8 cellular contexts compared by ENCODE assay signal in the genomic region with DNA sequence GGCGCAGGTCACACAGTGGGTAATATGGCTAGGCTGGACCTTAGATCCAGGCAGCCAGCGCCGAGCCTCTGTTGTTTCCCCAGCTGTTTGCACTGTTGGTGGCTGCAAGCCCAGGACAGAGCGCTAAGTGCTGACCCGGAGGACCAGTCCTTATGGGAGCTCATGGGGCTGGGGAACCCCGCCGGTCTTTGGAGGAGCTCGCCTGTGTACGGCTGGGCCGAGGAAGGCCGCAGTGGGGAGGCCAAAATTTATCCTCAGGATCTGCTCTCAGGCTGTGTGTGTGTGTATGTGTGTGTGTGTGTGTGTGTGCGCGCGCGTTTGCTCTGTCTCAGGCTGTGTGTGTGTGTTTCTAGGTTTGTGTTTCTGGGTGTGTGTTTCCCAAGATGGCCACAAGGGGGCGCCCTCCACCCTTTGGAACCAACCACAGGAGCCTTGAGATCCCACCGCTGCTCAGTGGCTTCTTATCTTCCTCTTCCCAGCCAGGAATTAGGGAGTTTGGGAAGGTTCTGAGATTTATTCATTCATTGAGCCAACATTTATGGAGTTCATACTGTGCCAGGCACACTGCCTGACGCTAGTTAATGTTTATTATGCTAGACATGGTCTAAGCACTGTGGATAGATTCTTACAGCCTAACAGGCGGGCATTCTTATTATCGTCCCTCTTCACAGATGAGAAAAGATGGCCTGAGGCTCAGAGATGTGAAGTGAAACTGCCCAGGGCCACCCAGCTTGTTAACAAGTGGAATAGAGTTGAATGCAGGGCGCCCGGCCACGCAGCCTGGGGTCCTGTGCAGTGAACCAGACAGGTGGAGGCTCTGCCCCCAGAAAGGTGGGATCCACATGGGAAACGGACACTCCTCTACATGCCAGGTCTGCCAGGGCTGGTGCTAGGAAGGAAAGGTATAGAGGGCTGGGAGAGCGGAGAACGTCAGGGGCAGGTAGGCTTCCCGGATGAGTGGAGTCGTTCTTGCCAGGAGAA. TPM values are rescaled to one million over a fixed set of nuclear protein-coding genes. Genes with fewer than 3 reads are reported as not detected.
DNase-seq lines count a peak whose midpoint lies in the region; ATAC-seq, FAIRE-seq and TF ChIP-seq lines count a peak whose summit lies in the region.

No MANE protein-coding gene starts in this region.

- peaks cover 5% of the 10 kb centered on the region; the same call in 1 of the 2 replicates for H4K20me1 ChIP-seq in IMR-90 (ENCODE audit: insufficient read depth, low read length)

- H2BK20ac ChIP-seq in IMR-90 (ENCODE audit: low read depth, low read length), result no peak overlapping the region

- H3K27ac Mint-ChIP-seq in activated T-helper 2 cell treated with anti-CD3 and anti-CD28 coated beads, Interferon-gamma antibody, Interleukin-2, Interleukin-4, amounts not matched to agents 10 μg/mL and 5 μg/mL and 100 μg/mL, durations not matched to agents 14 hours and 24 hours and 36 hours, result no peak overlapping the region

- peak; percentile 72 for TF ChIP-seq CTCF in IMR-90 (conservative IDR thresholded peaks at IDR 0.05; ENCODE audit: low read depth, low read length)
- TF ChIP-seq CTCF in pancreas (IDR thresholded peaks at IDR 0.05), result peak; percentile 77 to 93 (median 88)
- TF ChIP-seq CTCF in uterus (IDR thresholded peaks at IDR 0.05), result peak; percentile 64 to 82 (median 73)

- POLR2A ChIA-PET in IMR-90 (lab: Charles Lee; ENCODE audit: unreplicated experiment), result interaction anchor here (0.6 kb wide), 1 partner anchor 119 kb away, joined by 6 read pairs; no protein-coding TSS in a partner anchor

- H2BK120ac ChIP-seq in IMR-90 (ENCODE audit: low read depth, low read length), result no peak overlapping the region

- ATAC-seq in IMR-90 (ENCODE audit: low read depth) (peak; percentile 97), pancreas (peak; percentile 87 to 96 (median 92)), HG02623 (IDR thresholded peaks at IDR 0.05; ENCODE audit: unreplicated experiment) (no peak)

- H2BK5ac ChIP-seq in IMR-90 (ENCODE audit: low read depth, low read length, poor library complexity, severe bottlenecking), result no peak overlapping the region

- H3K27ac ChIP-seq in IMR-90 (ENCODE audit: insufficient read depth, low read length) (no peak overlapping the region), pancreas (no peak overlapping the region), uterus (no peak overlapping the region)

- no peak overlapping the region for H3K4me3 ChIP-seq in IMR-90 (ENCODE audit: insufficient read depth, low read depth, low read length)
- no peak overlapping the region for H3K4me3 ChIP-seq in pancreas
- no peak overlapping the region for H3K4me3 ChIP-seq in uterus

- no peak overlapping the region for H4K5ac ChIP-seq in IMR-90 (ENCODE audit: low read depth, low read length)

- H3K27me3 Mint-ChIP-seq in activated T-helper 2 cell treated with anti-CD3 and anti-CD28 coated beads, Interferon-gamma antibody, Interleukin-2, Interleukin-4, amounts not matched to agents 10 μg/mL and 5 μg/mL and 100 μg/mL, durations not matched to agents 14 hours and 24 hours and 36 hours (ENCODE audit: low read depth), result peaks cover 5% of the 10 kb centered on the region

- H2AFZ ChIP-seq in IMR-90 (replicated peaks; ENCODE audit: low read length, poor library complexity), result no peak overlapping the region

- H3K4me1 Mint-ChIP-seq in activated T-helper 2 cell treated with anti-CD3 and anti-CD28 coated beads, Interferon-gamma antibody, Interleukin-2, Interleukin-4, amounts not matched to agents 10 μg/mL and 5 μg/mL and 100 μg/mL, durations not matched to agents 14 hours and 24 hours and 36 hours (ENCODE audit: low read depth), result peaks cover 3% of the 10 kb centered on the region

- no peaks in the 10 kb centered on the region; a peak in 1 of 4 replicates for H3K79me1 ChIP-seq in IMR-90 (ENCODE audit: low read depth in 1 of 2, low read length in 2 of 2)

- H3K14ac ChIP-seq in IMR-90 (replicated peaks; ENCODE audit: low read depth, low read length), result no peak overlapping the region

- no peak overlapping the region for H3K9ac ChIP-seq in IMR-90 (ENCODE audit: low read depth, low read length)

- intact Hi-C loops in IMR-90 (cut with micrococcal nuclease), result loop anchor here (1.0 kb wide), 1 partner anchor 67 kb away; no protein-coding TSS in a partner anchor
- intact Hi-C loops in activated T-helper 2 cell treated with anti-CD3 and anti-CD28 coated beads, Interferon-gamma antibody, Interleukin-2, Interleukin-4, amounts not matched to agents 10 μg/mL and 5 μg/mL and 100 μg/mL, durations not matched to agents 14 hours and 24 hours and 36 hours (cut with micrococcal nuclease), result no loop called here
- intact Hi-C loops in pancreas (cut with DNase I), result loop anchor here in 1 of 3 donors (10.0 kb wide), 1 partner anchor 195 kb away; the partner anchor contains the start of gene RSPH6A
- intact Hi-C loops in uterus (cut with DNase I; ENCODE audit: low total_unique reads), result no loop called here

- no peak overlapping the region for H2AK5ac ChIP-seq in IMR-90 (ENCODE audit: low read depth, low read length)

- H3K18ac ChIP-seq in IMR-90 (ENCODE audit: low read depth, low read length), result no peak overlapping the region

- no peak overlapping the region for H4K8ac ChIP-seq in IMR-90 (ENCODE audit: low read depth in 2 of 2, low read length in 2 of 2)

- no peaks in the 10 kb centered on the region for H3K9me3 Mint-ChIP-seq in activated T-helper 2 cell treated with anti-CD3 and anti-CD28 coated beads, Interferon-gamma antibody, Interleukin-2, Interleukin-4, amounts not matched to agents 10 μg/mL and 5 μg/mL and 100 μg/mL, durations not matched to agents 14 hours and 24 hours and 36 hours

- H3K4me2 ChIP-seq in IMR-90 (ENCODE audit: low read depth, low read length), result no peak overlapping the region

- CTCF ChIA-PET in IMR-90 (lab: Yijun Ruan, JAX), result interaction anchor here (1.6 kb wide), 1 partner anchor 14 kb away, joined by 7 read pairs; the partner anchor contains the start of gene CCDC61

- DNase-seq in Caki2 (ENCODE audit: low read depth) (peak; percentile 67), IMR-90 (peak; percentile 58), RPMI7951 (ENCODE audit: low read depth) (peak; percentile 60), frontal cortex (ENCODE audit: low spot score in 2 of 2) (peak; percentile 68 to 76), pancreas (peak; percentile 34 to 90 (median 74)), uterus (peak; percentile 57 to 60)
- DNase-seq in activated T-helper 2 cell treated with anti-CD3 and anti-CD28 coated beads, Interferon-gamma antibody, Interleukin-2, Interleukin-4, amounts not matched to agents 10 μg/mL and 5 μg/mL and 100 μg/mL, durations not matched to agents 14 hours and 24 hours and 36 hours (ENCODE audit: low spot score), result peak; percentile 55

- peak; percentile 54 for TF ChIP-seq RAD21 in IMR-90 (IDR thresholded peaks at IDR 0.05; ENCODE audit: low read length)

- no peak overlapping the region for H2BK15ac ChIP-seq in IMR-90 (ENCODE audit: low read depth, low read length)

- no peaks in the 10 kb centered on the region for H3K9me1 ChIP-seq in IMR-90 (ENCODE audit: insufficient read depth, low read length)

- no peak for FAIRE-seq in frontal cortex (lab: Jason Lieb, UNC)
- no peak for FAIRE-seq in pancreas (lab: Jason Lieb, UNC)

- no peaks in the 10 kb centered on the region for H3K9me3 ChIP-seq in IMR-90 (ENCODE audit: control insufficient read depth, insufficient read depth, low read length)
- no peaks in the 10 kb centered on the region for H3K9me3 ChIP-seq in pancreas
- H3K9me3 ChIP-seq in uterus, result no peaks in the 10 kb centered on the region

- no peak overlapping the region for H3K23ac ChIP-seq in IMR-90 (ENCODE audit: low read depth, low read length)

- H2AK9ac ChIP-seq in IMR-90 (replicated peaks; ENCODE audit: low read depth, low read length, poor library complexity), result no peak overlapping the region

- H4K91ac ChIP-seq in IMR-90 (ENCODE audit: insufficient read depth, low read depth, low read length), result no peak overlapping the region

- dilution Hi-C loops in IMR-90 (cut with HindIII; ENCODE audit: low sequenced_read_pairs, unreplicated experiment), result no loop called here

- H3K36me3 ChIP-seq in IMR-90 (ENCODE audit: control insufficient read depth, insufficient read depth, low read length) (peaks cover 5% of the 10 kb centered on the region; the same call in 1 of the 2 replicates), pancreas (no peaks in the 10 kb centered on the region), uterus (no peaks in the 10 kb centered on the region)

- TF ChIP-seq POLR2A in IMR-90 (IDR thresholded peaks at IDR 0.05; ENCODE audit: low read depth, low read length), result no peak
- no peak for TF ChIP-seq POLR2A in uterus (IDR thresholded peaks at IDR 0.05)

- WGBS in IMR-90 (ENCODE audit: extremely low coverage in 2 of 2, insufficient read length in 1 of 2), 2 experiments, result 83% methylated on average over 11 of the region's 28 CpGs; no CpG with 5 or more reads in 1 of the 2 experiments
- WGBS in pancreas, 2 donors, result 48 to 49% methylated on average over 24 to 28 of the region's 28 CpGs

- in situ Hi-C loops in Caki2 (cut with HindIII; ENCODE audit: low pct_unique_long_range_greater_than_20kb, low sequenced_read_pairs) (no loop called here), IMR-90 (cut with MboI; ENCODE audit: low sequenced_read_pairs) (no loop called here)

- H3K56ac ChIP-seq in IMR-90 (ENCODE audit: extremely low read depth, insufficient read depth, low read length), result no peak overlapping the region

- H3K27me3 ChIP-seq in IMR-90 (ENCODE audit: control insufficient read depth, insufficient read depth, low read length), result peaks cover 4% of the 10 kb centered on the region; the same call in 1 of the 2 replicates
- no peaks in the 10 kb centered on the region for H3K27me3 ChIP-seq in pancreas
- H3K27me3 ChIP-seq in uterus, result peaks cover 0 to 13% of the 10 kb centered on the region in 2 donors

- H3K4ac ChIP-seq in IMR-90 (ENCODE audit: low read depth, low read length), result no peak overlapping the region

- BruUV-seq in IMR-90 (replicated peaks; lab: Mats Ljungman, UMichigan), result no TSS peak

- H3K4me1 ChIP-seq in IMR-90 (ENCODE audit: control insufficient read depth, insufficient read depth, low read length), result peaks cover 2% of the 10 kb centered on the region; the same call in 1 of the 2 replicates
- peaks cover 0 to 5% (median 0%) of the 10 kb centered on the region in 3 donors for H3K4me1 ChIP-seq in pancreas
- peaks cover 0 to under 1% of the 10 kb centered on the region in 2 donors for H3K4me1 ChIP-seq in uterus

- no peak overlapping the region for H3K4me3 Mint-ChIP-seq in activated T-helper 2 cell treated with anti-CD3 and anti-CD28 coated beads, Interferon-gamma antibody, Interleukin-2, Interleukin-4, amounts not matched to agents 10 μg/mL and 5 μg/mL and 100 μg/mL, durations not matched to agents 14 hours and 24 hours and 36 hours (ENCODE audit: low read depth)

- peaks cover 25% of the 10 kb centered on the region for H3K36me3 Mint-ChIP-seq in activated T-helper 2 cell treated with anti-CD3 and anti-CD28 coated beads, Interferon-gamma antibody, Interleukin-2, Interleukin-4, amounts not matched to agents 10 μg/mL and 5 μg/mL and 100 μg/mL, durations not matched to agents 14 hours and 24 hours and 36 hours (ENCODE audit: low read depth)

RNA-seq across cellular contexts. Expression of gene PGLYRP1, which starts 13.0 kb away (rescaled TPM):
- not detected in 2 replicates for total RNA-seq in Caki2 (2014; rRNA removed; shearing (Covaris generic); ENCODE audit: low replicate concordance)
- total RNA-seq in IMR-90 (2012; rRNA removed) (not detected in 2 replicates), frontal cortex (not detected), pancreas (under 1 TPM in 1 of 6 donors, not detected in 5; 0.20 TPM), uterus (not detected)
- polyA plus RNA-seq in IMR-90 (2012; rRNA removed) (not detected in 2 replicates), pancreas (not detected)
- polyA plus RNA-seq in IMR-90 (2012; cell fraction: cytosol; rRNA removed), result not detected in 2 replicates
- not detected in 2 replicates for polyA plus RNA-seq in IMR-90 (2012; cell fraction: nucleus; rRNA removed; ENCODE audit: low replicate concordance)
- total RNA-seq in RPMI7951 (2014; rRNA removed; shearing (Covaris generic)), result not detected in 2 replicates
- not detected in 2 replicates for total RNA-seq in activated T-helper 2 cell treated with anti-CD3 and anti-CD28 coated beads, Interferon-gamma antibody, Interleukin-2, Interleukin-4, amounts not matched to agents 10 μg/mL and 5 μg/mL and 100 μg/mL, durations not matched to agents 14 hours and 24 hours and 36 hours

RNA-seq across cellular contexts. Expression of gene CCDC61, which starts 14.6 kb away (rescaled TPM):
- total RNA-seq in Caki2 (2014; rRNA removed; shearing (Covaris generic); ENCODE audit: low replicate concordance), result 11.1 and 17.0 TPM in 2 replicates
- total RNA-seq in IMR-90 (2012; rRNA removed) (3.2 and 3.6 TPM in 2 replicates), frontal cortex (2.9 TPM), pancreas (10 to 100 TPM in 1 of 6 donors, 1 to 10 TPM in 5; 4.9 to 13.4 (median 8.4) TPM), uterus (10 to 100 TPM in 2 of 4 donors, 1 to 10 TPM in 2; 1.2 to 21.5 (median 10.1) TPM)
- polyA plus RNA-seq in IMR-90 (2012; rRNA removed) (9.1 and 10.0 TPM in 2 replicates), pancreas (10 to 100 TPM; 18.5 to 19.9 TPM)
- polyA plus RNA-seq in IMR-90 (2012; cell fraction: cytosol; rRNA removed), result 2.6 and 10.5 TPM in 2 replicates
- polyA plus RNA-seq in IMR-90 (2012; cell fraction: nucleus; rRNA removed; ENCODE audit: low replicate concordance), result 26.6 and 45.3 TPM in 2 replicates
- 6.6 and 8.8 TPM in 2 replicates for total RNA-seq in RPMI7951 (2014; rRNA removed; shearing (Covaris generic))
- total RNA-seq in activated T-helper 2 cell treated with anti-CD3 and anti-CD28 coated beads, Interferon-gamma antibody, Interleukin-2, Interleukin-4, amounts not matched to agents 10 μg/mL and 5 μg/mL and 100 μg/mL, durations not matched to agents 14 hours and 24 hours and 36 hours, result 25.3 and 31.2 TPM in 2 replicates

RNA-seq across cellular contexts. Expression of gene IGFL4, which starts 31.0 kb away (rescaled TPM):
- total RNA-seq in Caki2 (2014; rRNA removed; shearing (Covaris generic); ENCODE audit: low replicate concordance), result not detected in 2 replicates
- total RNA-seq in IMR-90 (2012; rRNA removed), result not detected in 2 replicates
- not detected in 2 replicates for polyA plus RNA-seq in IMR-90 (2012; rRNA removed)
- polyA plus RNA-seq in IMR-90 (2012; cell fraction: cytosol; rRNA removed), result not detected in 2 replicates
- not detected in 2 replicates for polyA plus RNA-seq in IMR-90 (2012; cell fraction: nucleus; rRNA removed; ENCODE audit: low replicate concordance)
- not detected in 2 replicates for total RNA-seq in RPMI7951 (2014; rRNA removed; shearing (Covaris generic))
- not detected in 2 replicates for total RNA-seq in activated T-helper 2 cell treated with anti-CD3 and anti-CD28 coated beads, Interferon-gamma antibody, Interleukin-2, Interleukin-4, amounts not matched to agents 10 μg/mL and 5 μg/mL and 100 μg/mL, durations not matched to agents 14 hours and 24 hours and 36 hours
- 0.82 TPM for total RNA-seq in frontal cortex
- total RNA-seq in pancreas, result under 1 TPM in 2 of 6 donors, not detected in 4; 0.15 to 0.28 TPM
- under 1 TPM; 0.04 to 0.21 TPM for polyA plus RNA-seq in pancreas
- not detected for total RNA-seq in uterus

RNA-seq across cellular contexts. Expression of gene NOVA2, which starts 36.2 kb away (rescaled TPM):
- total RNA-seq in Caki2 (2014; rRNA removed; shearing (Covaris generic); ENCODE audit: low replicate concordance), result not detected in 2 replicates
- total RNA-seq in IMR-90 (2012; rRNA removed) (not detected in 2 replicates), frontal cortex (8.6 TPM), pancreas (1 to 10 TPM in 4 of 6 donors, under 1 TPM in 2; 0.43 to 1.5 (median 1.2) TPM), uterus (10 to 100 TPM in 1 of 4 donors, 1 to 10 TPM in 3; 1.5 to 17.6 (median 2.4) TPM)
- polyA plus RNA-seq in IMR-90 (2012; rRNA removed) (0.03 TPM in 1 of 2 replicates, not detected in the other), pancreas (1 to 10 TPM; 1.7 to 2.6 TPM)
- polyA plus RNA-seq in IMR-90 (2012; cell fraction: cytosol; rRNA removed), result 0.02 and 0.03 TPM in 2 replicates
- 0.05 and 0.06 TPM in 2 replicates for polyA plus RNA-seq in IMR-90 (2012; cell fraction: nucleus; rRNA removed; ENCODE audit: low replicate concordance)
- total RNA-seq in RPMI7951 (2014; rRNA removed; shearing (Covaris generic)), result not detected in 2 replicates
- 0.14 TPM in 1 of 2 replicates, not detected in the other for total RNA-seq in activated T-helper 2 cell treated with anti-CD3 and anti-CD28 coated beads, Interferon-gamma antibody, Interleukin-2, Interleukin-4, amounts not matched to agents 10 μg/mL and 5 μg/mL and 100 μg/mL, durations not matched to agents 14 hours and 24 hours and 36 hours
